17 cellular contexts compared by ENCODE assay signal in genomic region chr5:67640011-67640410, GRCh38.
DNase-seq lines count a peak whose midpoint lies in the region; ATAC-seq and TF ChIP-seq lines count a peak whose summit lies in the region.
"Had no signal": no experiment of that assay in that cellular context is flagged by ENCODE, and none has a peak within 500 bp of the region (broad histone marks: within the 10 kb centered on the region; RNA-seq: fewer than 3 reads in every experiment).

No MANE protein-coding gene starts in this region.

- CTCF ChIA-PET in CD8-positive, alpha-beta T cell (lab: Charles Lee): no interaction called here

- no peak overlapping the region for H3K4me3 Mint-ChIP-seq in nephron progenitor cell
- H3K4me3 Mint-ChIP-seq in CD8-positive, alpha-beta T cell: no peak overlapping the region
- H3K4me3 Mint-ChIP-seq: activated CD8-positive, alpha-beta T cell treated with anti-CD3 and anti-CD28 coated beads, Interleukin-2, amount 10 ng/mL, durations not matched to agents 7 days and 5 days; H9 had no signal

- peaks cover 22% of the 10 kb centered on the region for H3K36me3 Mint-ChIP-seq in nephron progenitor cell (ENCODE audit: low read depth)
- H3K36me3 Mint-ChIP-seq in CD8-positive, alpha-beta T cell: no peaks in the 10 kb centered on the region

- ATAC-seq in CD8-positive, alpha-beta T cell: no peak
- ATAC-seq in upper lobe of right lung: no peak
- ATAC-seq: activated CD8-positive, alpha-beta T cell treated with anti-CD3 and anti-CD28 coated beads, Interleukin-2, amount 10 ng/mL, durations not matched to agents 7 days and 5 days; Panc1 had no signal

- intact Hi-C loops in CD8-positive, alpha-beta T cell (cut with DNase I, micrococcal nuclease): no loop called here
- intact Hi-C loops in upper lobe of right lung (cut with DNase I): no loop called here

- H3K4me1 ChIP-seq in CD8-positive, alpha-beta T cell (ENCODE audit: insufficient read depth, low read length): no peaks in the 10 kb centered on the region
- H3K4me1 ChIP-seq in upper lobe of right lung: no peaks in the 10 kb centered on the region

- TF ChIP-seq CTCF in nephron progenitor cell (IDR thresholded peaks at IDR 0.05) (no peak), upper lobe of right lung (IDR thresholded peaks at IDR 0.05) (no peak)
- TF ChIP-seq CTCF in CD8-positive, alpha-beta T cell (IDR thresholded peaks at IDR 0.05): no peak

- no peaks in the 10 kb centered on the region for H3K9me3 ChIP-seq in CD8-positive, alpha-beta T cell (ENCODE audit: low read length)
- no peaks in the 10 kb centered on the region for H3K9me3 ChIP-seq in upper lobe of right lung
- H3K9me3 ChIP-seq: transverse colon had no signal

- H3K27ac Mint-ChIP-seq in nephron progenitor cell: peak overlapping the region; percentile 66
- H3K27ac Mint-ChIP-seq in CD8-positive, alpha-beta T cell: no peak overlapping the region
- H3K27ac Mint-ChIP-seq: activated CD8-positive, alpha-beta T cell treated with anti-CD3 and anti-CD28 coated beads, Interleukin-2, amount 10 ng/mL, durations not matched to agents 7 days and 5 days; activated T-helper 2 cell treated with anti-CD3 and anti-CD28 coated beads, Interferon-gamma antibody, Interleukin-2, Interleukin-4, amounts not matched to agents 10 μg/mL and 5 μg/mL and 100 μg/mL, durations not matched to agents 14 hours and 24 hours and 36 hours; H9 had no signal

- POLR2A ChIA-PET in CD8-positive, alpha-beta T cell (lab: Charles Lee): no interaction called here

- DNase-seq in DMS 273 treated with DMSO at 0.1 percent for 48 hours (lab: John Stamatoyannopoulos, UW) (peak; percentile 89), NCI-H2171 (lab: John Stamatoyannopoulos, UW) (peak; percentile 57), cerebellum (ENCODE audit: low spot score) (peak; percentile 31), nephron progenitor cell (no peak), upper lobe of right lung (no peak)
- no peak for DNase-seq in activated T-cell treated with anti-CD3 and anti-CD28 coated beads, Interleukin-2, amount 50 U/mL, for 48 hours
- DNase-seq in CD8-positive, alpha-beta T cell: no peak
- no peak for DNase-seq in activated effector memory CD4-positive, alpha-beta T cell treated with Interleukin-2 at 50 U/mL for 16 hours
- DNase-seq: activated CD8-positive, alpha-beta T cell treated with anti-CD3 and anti-CD28 coated beads, Interleukin-2, amount 10 ng/mL, durations not matched to agents 7 days and 5 days; amygdala; H9; mesendoderm; NCI-H1048; stimulated activated CD4-positive, alpha-beta T cell treated with anti-CD3 and anti-CD28 coated beads, Interleukin-4, amount 100 ng/mL, for 24 hours; transverse colon had no signal

- peaks cover 18% of the 10 kb centered on the region for H3K4me1 Mint-ChIP-seq in nephron progenitor cell
- H3K4me1 Mint-ChIP-seq in CD8-positive, alpha-beta T cell (ENCODE audit: low read depth): no peaks in the 10 kb centered on the region

- H3K27me3 Mint-ChIP-seq in nephron progenitor cell (ENCODE audit: low read depth, poor library complexity): no peaks in the 10 kb centered on the region
- no peaks in the 10 kb centered on the region for H3K27me3 Mint-ChIP-seq in CD8-positive, alpha-beta T cell (ENCODE audit: low read depth)

- H3K9me3 Mint-ChIP-seq in nephron progenitor cell: peaks cover 36% of the 10 kb centered on the region
- H3K9me3 Mint-ChIP-seq in CD8-positive, alpha-beta T cell: peaks cover 5% of the 10 kb centered on the region
- H3K9me3 Mint-ChIP-seq: activated T-helper 2 cell treated with anti-CD3 and anti-CD28 coated beads, Interferon-gamma antibody, Interleukin-2, Interleukin-4, amounts not matched to agents 10 μg/mL and 5 μg/mL and 100 μg/mL, durations not matched to agents 14 hours and 24 hours and 36 hours had no signal

- H3K4me3 ChIP-seq in CD8-positive, alpha-beta T cell (ENCODE audit: low read depth, low read length): no peak overlapping the region
- H3K4me3 ChIP-seq in upper lobe of right lung: no peak overlapping the region
- H3K4me3 ChIP-seq: transverse colon had no signal

- no peaks in the 10 kb centered on the region for H3K27me3 ChIP-seq in CD8-positive, alpha-beta T cell (ENCODE audit: insufficient read depth, low read length)
- H3K27me3 ChIP-seq in upper lobe of right lung: no peaks in the 10 kb centered on the region
- H3K27me3 ChIP-seq: transverse colon had no signal

- no peaks in the 10 kb centered on the region for H3K36me3 ChIP-seq in CD8-positive, alpha-beta T cell (ENCODE audit: insufficient read depth, low read length)
- no peaks in the 10 kb centered on the region for H3K36me3 ChIP-seq in upper lobe of right lung
- H3K36me3 ChIP-seq: transverse colon had no signal

- H3K27ac ChIP-seq in CD8-positive, alpha-beta T cell (ENCODE audit: low read depth, low read length): no peak overlapping the region
- no peak overlapping the region for H3K27ac ChIP-seq in upper lobe of right lung

Comparison
In these comparisons a context has a peak if more than half of its experiments do, and no peak if none do; other contexts are left out.
1. DNase-seq: peak in DMS 273 treated with DMSO at 0.1 percent for 48 hours (single experiment), NCI-H2171 (single experiment) and cerebellum (single experiment); none in nephron progenitor cell (single experiment), activated T-cell treated with anti-CD3 and anti-CD28 coated beads, Interleukin-2, amount 50 U/mL, for 48 hours (0 of 2), CD8-positive, alpha-beta T cell (0 of 7), activated effector memory CD4-positive, alpha-beta T cell treated with Interleukin-2 at 50 U/mL for 16 hours (single experiment) and upper lobe of right lung (single experiment).